ENCODE assay signal across 23 cellular contexts in the genomic region with DNA sequence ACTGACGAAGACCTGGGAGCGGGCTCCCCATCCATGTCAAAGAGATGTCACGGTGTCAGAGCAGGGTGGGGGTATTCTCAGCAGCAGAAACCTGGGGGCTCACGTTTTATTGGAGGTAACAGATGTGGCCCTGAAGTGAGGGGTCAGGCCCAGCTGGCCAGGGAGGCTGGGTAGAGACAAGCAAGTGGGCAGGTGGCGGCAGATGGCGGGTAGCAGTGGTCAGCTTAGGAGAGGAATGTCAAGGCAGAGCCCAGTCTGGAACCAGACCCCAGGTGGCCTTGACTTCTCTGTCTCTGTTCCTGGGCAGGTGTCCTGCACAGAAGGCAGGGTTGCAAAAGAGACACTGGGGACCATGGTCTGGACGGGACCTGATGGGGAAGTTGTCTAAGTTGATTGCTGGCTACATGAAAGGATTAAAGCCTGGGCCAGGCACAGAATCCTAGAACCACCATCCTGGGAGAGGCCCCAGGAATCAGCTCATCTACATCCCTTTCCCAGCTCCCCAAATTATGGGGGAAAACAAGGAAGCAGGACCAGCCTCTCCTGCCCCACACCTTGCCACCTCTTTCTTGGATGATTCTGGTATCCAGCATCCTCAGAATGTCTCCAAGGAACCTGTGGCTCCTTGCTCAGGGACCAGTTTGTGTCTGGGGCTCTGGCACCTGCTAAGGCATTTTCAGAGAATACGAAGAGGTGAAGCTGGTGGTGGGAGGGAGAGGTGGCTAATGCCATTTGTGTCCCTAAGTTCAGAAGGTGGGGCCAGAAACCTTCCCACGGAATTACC.
DNase-seq lines count a peak whose midpoint lies in the region; ATAC-seq and TF ChIP-seq lines count a peak whose summit lies in the region.
"Had no signal": no experiment of that assay in that cellular context is flagged by ENCODE, and none has a peak within 500 bp of the region (broad histone marks: within the 10 kb centered on the region; RNA-seq: fewer than 3 reads in every experiment).

No MANE protein-coding gene starts in this region.

- no peak for ATAC-seq in central memory CD8-positive, alpha-beta T cell (replicated peaks; ENCODE audit: extremely low read depth, poor library complexity, severe bottlenecking)
- ATAC-seq in natural killer cell = no peak
- no peak for ATAC-seq in HG02759 (IDR thresholded peaks at IDR 0.05; ENCODE audit: unreplicated experiment)
- no peak for ATAC-seq in HG02610 (IDR thresholded peaks at IDR 0.05; ENCODE audit: unreplicated experiment)
- ATAC-seq in GM18505 (IDR thresholded peaks at IDR 0.05; ENCODE audit: unreplicated experiment) = no peak
- ATAC-seq: K562 had no signal

- H3K4me1 Mint-ChIP-seq in central memory CD8-positive, alpha-beta T cell = no peaks in the 10 kb centered on the region
- H3K4me1 Mint-ChIP-seq in natural killer cell (no peaks in the 10 kb centered on the region), type B pancreatic cell (ENCODE audit: unreplicated experiment) (no peaks in the 10 kb centered on the region)
- H3K4me1 Mint-ChIP-seq: activated CD4-positive, alpha-beta T cell treated with anti-CD3 and anti-CD28 coated beads, Interleukin-2, amount 10 ng/mL, durations not matched to agents 24 days and 14 days; activated naive CD4-positive, alpha-beta T cell treated with anti-CD3 and anti-CD28 coated beads, Interleukin-2, amount 50 U/mL, for 24 hours; CD4-positive, CD25-positive, alpha-beta regulatory T cell had no signal

- H3K36me3 Mint-ChIP-seq in central memory CD8-positive, alpha-beta T cell (ENCODE audit: insufficient read depth) = no peaks in the 10 kb centered on the region
- H3K36me3 Mint-ChIP-seq in natural killer cell (no peaks in the 10 kb centered on the region), type B pancreatic cell (peaks cover 23% of the 10 kb centered on the region)
- H3K36me3 Mint-ChIP-seq: activated naive CD4-positive, alpha-beta T cell treated with anti-CD3 and anti-CD28 coated beads, Interleukin-2, amount 50 U/mL, for 24 hours; CD4-positive, CD25-positive, alpha-beta regulatory T cell had no signal

- H3K9me3 Mint-ChIP-seq in central memory CD8-positive, alpha-beta T cell = no peaks in the 10 kb centered on the region
- H3K9me3 Mint-ChIP-seq in natural killer cell (no peaks in the 10 kb centered on the region), type B pancreatic cell (no peaks in the 10 kb centered on the region)
- H3K9me3 Mint-ChIP-seq: activated CD4-positive, alpha-beta T cell treated with anti-CD3 and anti-CD28 coated beads, Interleukin-2, amount 10 ng/mL, durations not matched to agents 24 days and 14 days; activated naive CD4-positive, alpha-beta T cell treated with anti-CD3 and anti-CD28 coated beads, Interleukin-2, amount 50 U/mL, for 24 hours; neural crest cell had no signal

- TF ChIP-seq CTCF in natural killer cell (IDR thresholded peaks at IDR 0.05) = no peak
- no peak for TF ChIP-seq CTCF in type B pancreatic cell (conservative IDR thresholded peaks at IDR 0.05)

- intact Hi-C loops in natural killer cell (cut with micrococcal nuclease) = no loop called here

- DNase-seq in activated effector memory CD4-positive, alpha-beta T cell treated with anti-CD3 and anti-CD28 coated beads, Interleukin-2, amount 50 U/mL, for 16 hours = peak; percentile 34
- DNase-seq in activated effector memory CD4-positive, alpha-beta T cell treated with Interleukin-2 at 50 U/mL for 16 hours = no peak
- peak; percentile 8 to 11 for DNase-seq in central memory CD8-positive, alpha-beta T cell (ENCODE audit: low spot score in 2 of 2)
- DNase-seq in natural killer cell (peak; percentile 4), type B pancreatic cell (ENCODE audit: extremely low spot score, unreplicated experiment) (peak; percentile 55)
- DNase-seq: ACHN; activated CD4-positive, alpha-beta T cell treated with anti-CD3 and anti-CD28 coated beads, Interleukin-2, amount 10 ng/mL, durations not matched to agents 24 days and 14 days; activated T-cell treated with anti-CD3 and anti-CD28 coated beads, Interleukin-2, amount 50 U/mL, for 1 hour; CD4-positive, CD25-positive, alpha-beta regulatory T cell; DMS53; GF-D8; midbrain; NCI-H1694 treated with DMSO at 0.1 percent for 48 hours; NCI-H2227 treated with DMSO at 0.1 percent for 48 hours; OCI-M1; SHP77 treated with DMSO at 0.1 percent for 48 hours; substantia nigra had no signal

- no peak overlapping the region for H3K4me3 Mint-ChIP-seq in central memory CD8-positive, alpha-beta T cell
- no peak overlapping the region for H3K4me3 Mint-ChIP-seq in natural killer cell
- no peak overlapping the region for H3K4me3 Mint-ChIP-seq in type B pancreatic cell
- H3K4me3 Mint-ChIP-seq: activated CD4-positive, alpha-beta T cell treated with anti-CD3 and anti-CD28 coated beads, Interleukin-2, amount 10 ng/mL, durations not matched to agents 24 days and 14 days; activated naive CD4-positive, alpha-beta T cell treated with anti-CD3 and anti-CD28 coated beads, Interleukin-2, amount 50 U/mL, for 24 hours; CD4-positive, CD25-positive, alpha-beta regulatory T cell had no signal

- TF ChIP-seq POLR2A in GM18505 (IDR thresholded peaks at IDR 0.05; ENCODE audit: borderline replicate concordance, extremely low read depth, insufficient read depth, insufficient read length) = no peak

- peaks cover 14% of the 10 kb centered on the region for H3K27me3 Mint-ChIP-seq in central memory CD8-positive, alpha-beta T cell
- H3K27me3 Mint-ChIP-seq in natural killer cell (ENCODE audit: low read depth in 2 of 2) (no peaks in the 10 kb centered on the region), type B pancreatic cell (no peaks in the 10 kb centered on the region)
- H3K27me3 Mint-ChIP-seq: activated CD4-positive, alpha-beta T cell treated with anti-CD3 and anti-CD28 coated beads, Interleukin-2, amount 10 ng/mL, durations not matched to agents 24 days and 14 days; activated naive CD4-positive, alpha-beta T cell treated with anti-CD3 and anti-CD28 coated beads, Interleukin-2, amount 50 U/mL, for 24 hours; CD4-positive, CD25-positive, alpha-beta regulatory T cell had no signal

- no peak overlapping the region for H3K27ac Mint-ChIP-seq in central memory CD8-positive, alpha-beta T cell (ENCODE audit: low read depth)
- H3K27ac Mint-ChIP-seq in natural killer cell (no peak overlapping the region), type B pancreatic cell (no peak overlapping the region)
- H3K27ac Mint-ChIP-seq: activated CD4-positive, alpha-beta T cell treated with anti-CD3 and anti-CD28 coated beads, Interleukin-2, amount 10 ng/mL, durations not matched to agents 24 days and 14 days; activated naive CD4-positive, alpha-beta T cell treated with anti-CD3 and anti-CD28 coated beads, Interleukin-2, amount 50 U/mL, for 24 hours; CD4-positive, CD25-positive, alpha-beta regulatory T cell had no signal
